ENCODE assay signal across 27 cellular contexts in the genomic region with DNA sequence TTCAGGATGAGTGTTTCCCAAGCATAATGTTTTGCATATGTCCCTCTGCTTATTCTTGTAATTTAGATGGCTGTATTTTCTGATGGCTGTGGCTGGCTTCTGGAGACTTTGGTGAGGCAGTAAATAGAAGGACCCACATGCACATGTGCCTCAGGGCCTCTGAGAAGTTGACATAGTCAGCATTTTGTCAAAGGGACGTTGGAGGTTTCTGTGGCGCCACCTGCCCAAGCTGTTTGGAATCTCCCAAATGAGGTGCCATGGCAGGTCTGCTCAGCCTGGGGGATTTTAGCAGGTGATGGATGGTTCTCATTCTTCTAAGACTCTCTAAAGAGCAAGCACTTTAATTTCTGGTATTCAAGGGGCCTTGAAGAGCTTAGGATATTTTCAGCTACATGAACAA. TPM values are rescaled to one million over a fixed set of nuclear protein-coding genes. Genes with fewer than 3 reads are reported as not detected.
"Had no signal": no experiment of that assay in that cellular context is flagged by ENCODE, and none has a peak within 500 bp of the region (broad histone marks: within the 10 kb centered on the region; RNA-seq: fewer than 3 reads in every experiment).

No MANE protein-coding gene starts in this region.

- H3K4me1 ChIP-seq: gastrocnemius medialis, pancreas, spleen, upper lobe of right lung had no signal

- FAIRE-seq: pancreas, TTC549 had no signal

- H3K27ac ChIP-seq: gastrocnemius medialis, heart right ventricle, neutrophil, pancreas, upper lobe of right lung had no signal

- DNase-seq: activated CD4-positive, alpha-beta T cell treated with anti-CD3 and anti-CD28 coated beads, Interleukin-2, amount 10 ng/mL, durations not matched to agents 24 days and 14 days; activated CD4-positive, CD25-positive, alpha-beta regulatory T cell; activated CD8-positive, alpha-beta memory T cell treated with anti-CD3 and anti-CD28 coated beads, Interleukin-2, amount 50 U/mL, for 4 hours; activated CD8-positive, alpha-beta T cell treated with anti-CD3 and anti-CD28 coated beads for 36 hours; activated effector memory CD4-positive, alpha-beta T cell treated with Interleukin-2 at 50 U/mL for 16 hours; activated naive CD4-positive, alpha-beta T cell treated with anti-CD3 and anti-CD28 coated beads, Interleukin-2, amount 10 ng/mL, durations not matched to agents 7 days and 5 days; activated naive CD8-positive, alpha-beta T cell treated with anti-CD3 and anti-CD28 coated beads, Interleukin-2, amount 50 U/mL, for 24 hours; activated T-cell treated with anti-CD3 and anti-CD28 coated beads, Interleukin-2, amount 50 U/mL, for 48 hours; anterior cingulate cortex; caudate nucleus; gastrocnemius medialis; heart right ventricle; naive thymus-derived CD8-positive, alpha-beta T cell; pancreas; spleen; stimulated activated CD4-positive, alpha-beta T cell treated with anti-CD3 and anti-CD28 coated beads, Interleukin-4, amount 100 ng/mL, for 4 hours; stimulated activated naive B cell treated with anti-CD40 and anti-IgM and Interleukin-4, amounts not matched to agents 10 μg/mL and 1 μg/mL and 100 μg/mL, for 72 hours; upper lobe of right lung had no signal

- H3K4me1 Mint-ChIP-seq: activated CD4-positive, alpha-beta T cell treated with anti-CD3 and anti-CD28 coated beads, Interleukin-2, amount 10 ng/mL, durations not matched to agents 24 days and 14 days; activated naive CD4-positive, alpha-beta T cell treated with anti-CD3 and anti-CD28 coated beads, Interleukin-2, amount 10 ng/mL, durations not matched to agents 7 days and 5 days; brain; naive thymus-derived CD8-positive, alpha-beta T cell; stimulated activated naive B cell treated with anti-CD40 and anti-IgM and Interleukin-4, amounts not matched to agents 10 μg/mL and 1 μg/mL and 100 μg/mL, for 72 hours had no signal

- H3K27me3 ChIP-seq: neutrophil, pancreas, upper lobe of right lung had no signal

- H3K36me3 Mint-ChIP-seq: activated naive CD4-positive, alpha-beta T cell treated with anti-CD3 and anti-CD28 coated beads, Interleukin-2, amount 10 ng/mL, durations not matched to agents 7 days and 5 days; brain; naive thymus-derived CD8-positive, alpha-beta T cell; stimulated activated naive B cell treated with anti-CD40 and anti-IgM and Interleukin-4, amounts not matched to agents 10 μg/mL and 1 μg/mL and 100 μg/mL, for 72 hours had no signal

- H3K36me3 ChIP-seq: gastrocnemius medialis, heart right ventricle, neutrophil, pancreas, spleen, upper lobe of right lung had no signal

- H3K4me3 ChIP-seq: gastrocnemius medialis, heart right ventricle, pancreas, spleen, upper lobe of right lung had no signal

- ATAC-seq: activated CD8-positive, alpha-beta T cell treated with anti-CD3 and anti-CD28 coated beads for 36 hours; activated naive CD8-positive, alpha-beta T cell treated with anti-CD3 and anti-CD28 coated beads, Interleukin-2, amount 50 U/mL, for 24 hours; gastrocnemius medialis; heart right ventricle; naive thymus-derived CD8-positive, alpha-beta T cell; sciatic nerve; stimulated activated naive B cell treated with anti-CD40 and anti-IgM and Interleukin-4, amounts not matched to agents 10 μg/mL and 1 μg/mL and 100 μg/mL, for 72 hours; upper lobe of right lung had no signal

- H3K4me3 Mint-ChIP-seq: activated CD4-positive, alpha-beta T cell treated with anti-CD3 and anti-CD28 coated beads, Interleukin-2, amount 10 ng/mL, durations not matched to agents 24 days and 14 days; activated CD8-positive, alpha-beta T cell treated with anti-CD3 and anti-CD28 coated beads for 36 hours; activated naive CD4-positive, alpha-beta T cell treated with anti-CD3 and anti-CD28 coated beads, Interleukin-2, amount 10 ng/mL, durations not matched to agents 7 days and 5 days; activated naive CD8-positive, alpha-beta T cell treated with anti-CD3 and anti-CD28 coated beads, Interleukin-2, amount 50 U/mL, for 24 hours; brain; naive thymus-derived CD8-positive, alpha-beta T cell; stimulated activated naive B cell treated with anti-CD40 and anti-IgM and Interleukin-4, amounts not matched to agents 10 μg/mL and 1 μg/mL and 100 μg/mL, for 72 hours; T-helper 2 cell treated with Interferon-gamma antibody and Interleukin-4, amounts not matched to agents 5 μg/mL and 100 μg/mL, for 36 hours had no signal

- H3K9me3 ChIP-seq: gastrocnemius medialis, heart right ventricle, neutrophil, pancreas, spleen, upper lobe of right lung had no signal

- H3K27ac Mint-ChIP-seq: activated CD4-positive, alpha-beta T cell treated with anti-CD3 and anti-CD28 coated beads, Interleukin-2, amount 10 ng/mL, durations not matched to agents 24 days and 14 days; activated CD8-positive, alpha-beta T cell treated with anti-CD3 and anti-CD28 coated beads for 36 hours; activated naive CD4-positive, alpha-beta T cell treated with anti-CD3 and anti-CD28 coated beads, Interleukin-2, amount 10 ng/mL, durations not matched to agents 7 days and 5 days; activated naive CD8-positive, alpha-beta T cell treated with anti-CD3 and anti-CD28 coated beads, Interleukin-2, amount 50 U/mL, for 24 hours; brain; naive thymus-derived CD8-positive, alpha-beta T cell; stimulated activated naive B cell treated with anti-CD40 and anti-IgM and Interleukin-4, amounts not matched to agents 10 μg/mL and 1 μg/mL and 100 μg/mL, for 72 hours; T-helper 2 cell treated with Interferon-gamma antibody and Interleukin-4, amounts not matched to agents 5 μg/mL and 100 μg/mL, for 36 hours had no signal

- H3K9me3 Mint-ChIP-seq: activated CD4-positive, alpha-beta T cell treated with anti-CD3 and anti-CD28 coated beads, Interleukin-2, amount 10 ng/mL, durations not matched to agents 24 days and 14 days; activated CD8-positive, alpha-beta T cell treated with anti-CD3 and anti-CD28 coated beads for 36 hours; activated naive CD4-positive, alpha-beta T cell treated with anti-CD3 and anti-CD28 coated beads, Interleukin-2, amount 10 ng/mL, durations not matched to agents 7 days and 5 days; activated naive CD8-positive, alpha-beta T cell treated with anti-CD3 and anti-CD28 coated beads, Interleukin-2, amount 50 U/mL, for 24 hours; brain; naive thymus-derived CD8-positive, alpha-beta T cell; stimulated activated naive B cell treated with anti-CD40 and anti-IgM and Interleukin-4, amounts not matched to agents 10 μg/mL and 1 μg/mL and 100 μg/mL, for 72 hours; T-helper 2 cell treated with Interferon-gamma antibody and Interleukin-4, amounts not matched to agents 5 μg/mL and 100 μg/mL, for 36 hours had no signal

RNA-seq across cellular contexts. Expression of a gene that starts 29.8 kb away (rescaled TPM):
- total RNA-seq: activated CD4-positive, alpha-beta T cell treated with anti-CD3 and anti-CD28 coated beads, Interleukin-2, amount 10 ng/mL, durations not matched to agents 24 days and 14 days; activated CD8-positive, alpha-beta T cell treated with anti-CD3 and anti-CD28 coated beads for 36 hours; dermis microvascular lymphatic vessel endothelial cell; gastrocnemius medialis; heart right ventricle; lower leg skin; mesenteric fat pad; naive thymus-derived CD8-positive, alpha-beta T cell; sciatic nerve; spleen; upper lobe of right lung had no signal
- polyA plus RNA-seq: esophagus; heart right ventricle; naive thymus-derived CD8-positive, alpha-beta T cell; spleen had no signal
